Comparison of ENCODE assay signal across 8 cellular contexts in genomic region chr11:73376168-73376802, GRCh38. TPM values are rescaled to one million over a fixed set of nuclear protein-coding genes. Genes with fewer than 3 reads are reported as not detected.
DNase-seq lines count a peak whose midpoint lies in the region; ATAC-seq and TF ChIP-seq lines count a peak whose summit lies in the region.

RELT (plus strand) TSS chr11:73376399; CDS start chr11:73389137, 12,738 bp downstream.

- no peaks in the 10 kb centered on the region for H3K9me2 ChIP-seq in Karpas-422 (replicated peaks; ENCODE audit: insufficient read depth, low read length)

- H3K9ac ChIP-seq in Karpas-422 (ENCODE audit: low read length): peak within 1 kb of the TSS; percentile 98

- peak; percentile 75 for ATAC-seq in GM21825 (IDR thresholded peaks at IDR 0.05; ENCODE audit: unreplicated experiment)

- H3K9me3 ChIP-seq in Karpas-422 (ENCODE audit: low read length): no peaks in the 10 kb centered on the region

- H4K20me1 ChIP-seq in Karpas-422 (ENCODE audit: insufficient read depth, low read depth, low read length): peaks cover 39% of the 10 kb centered on the region

- H3K4me1 ChIP-seq in Karpas-422 (ENCODE audit: low read length): peaks cover 51% of the 10 kb centered on the region

- peak within 1 kb of the TSS; percentile 72 for H3K4me2 ChIP-seq in Karpas-422 (ENCODE audit: low read depth, low read length, poor library complexity, severe bottlenecking)

- H3K27ac ChIP-seq in Karpas-422 (ENCODE audit: low read length): peak within 1 kb of the TSS; percentile 97

- peak within 1 kb of the TSS; percentile 97 for H3K4me3 ChIP-seq in Karpas-422 (ENCODE audit: low read length)
- H3K4me3 ChIP-seq in fibroblast of pulmonary artery (replicated peaks; ENCODE audit: low read depth, low read length): peak within 1 kb of the TSS; percentile 64

- H3K4me3 Mint-ChIP-seq in activated T-helper 2 cell treated with anti-CD3 and anti-CD28 coated beads, Interferon-gamma antibody, Interleukin-2, Interleukin-4, amounts not matched to agents 10 μg/mL and 5 μg/mL and 100 μg/mL, durations not matched to agents 14 hours and 24 hours and 36 hours (ENCODE audit: low read depth): peak within 1 kb of the TSS; percentile 89
- peak within 1 kb of the TSS; percentile 84 to 85 (median 84) for H3K4me3 Mint-ChIP-seq in nephron
- H3K4me3 Mint-ChIP-seq in stimulated activated naive CD8-positive, alpha-beta T cell treated with anti-CD3 and anti-CD28 coated beads, Interleukin-15, Interleukin-2, amounts not matched to agents 100 ng/mL and 50 ng/mL, for 24 hours: peak within 1 kb of the TSS; percentile 100

- intact Hi-C loops in activated T-helper 2 cell treated with anti-CD3 and anti-CD28 coated beads, Interferon-gamma antibody, Interleukin-2, Interleukin-4, amounts not matched to agents 10 μg/mL and 5 μg/mL and 100 μg/mL, durations not matched to agents 14 hours and 24 hours and 36 hours (cut with micrococcal nuclease): loop anchor here (1.0 to 5.0 kb wide), 3 partner anchors 25 to 385 kb away; partner anchors contain the start of genes ARHGEF17 and RAB6A

- H3K79me2 ChIP-seq in Karpas-422 (ENCODE audit: low read length): peaks cover 50% of the 10 kb centered on the region

- no peaks in the 10 kb centered on the region for H3K36me3 ChIP-seq in Karpas-422 (ENCODE audit: insufficient read depth, low read length)

- peaks cover 35% of the 10 kb centered on the region for H3K4me1 Mint-ChIP-seq in activated T-helper 2 cell treated with anti-CD3 and anti-CD28 coated beads, Interferon-gamma antibody, Interleukin-2, Interleukin-4, amounts not matched to agents 10 μg/mL and 5 μg/mL and 100 μg/mL, durations not matched to agents 14 hours and 24 hours and 36 hours (ENCODE audit: low read depth)
- H3K4me1 Mint-ChIP-seq in nephron: peaks cover 20% of the 10 kb centered on the region
- peaks cover 59% of the 10 kb centered on the region for H3K4me1 Mint-ChIP-seq in stimulated activated naive CD8-positive, alpha-beta T cell treated with anti-CD3 and anti-CD28 coated beads, Interleukin-15, Interleukin-2, amounts not matched to agents 100 ng/mL and 50 ng/mL, for 24 hours (ENCODE audit: low read depth)

- peaks cover 13% of the 10 kb centered on the region for H3K36me3 Mint-ChIP-seq in activated T-helper 2 cell treated with anti-CD3 and anti-CD28 coated beads, Interferon-gamma antibody, Interleukin-2, Interleukin-4, amounts not matched to agents 10 μg/mL and 5 μg/mL and 100 μg/mL, durations not matched to agents 14 hours and 24 hours and 36 hours (ENCODE audit: low read depth)
- H3K36me3 Mint-ChIP-seq in nephron (ENCODE audit: low read depth): no peaks in the 10 kb centered on the region
- peaks cover 18% of the 10 kb centered on the region for H3K36me3 Mint-ChIP-seq in stimulated activated naive CD8-positive, alpha-beta T cell treated with anti-CD3 and anti-CD28 coated beads, Interleukin-15, Interleukin-2, amounts not matched to agents 100 ng/mL and 50 ng/mL, for 24 hours (ENCODE audit: low read depth)

- no peaks in the 10 kb centered on the region for H3K27me3 Mint-ChIP-seq in activated T-helper 2 cell treated with anti-CD3 and anti-CD28 coated beads, Interferon-gamma antibody, Interleukin-2, Interleukin-4, amounts not matched to agents 10 μg/mL and 5 μg/mL and 100 μg/mL, durations not matched to agents 14 hours and 24 hours and 36 hours (ENCODE audit: low read depth)
- H3K27me3 Mint-ChIP-seq in nephron (ENCODE audit: low read depth): peaks cover 12% of the 10 kb centered on the region
- no peaks in the 10 kb centered on the region for H3K27me3 Mint-ChIP-seq in stimulated activated naive CD8-positive, alpha-beta T cell treated with anti-CD3 and anti-CD28 coated beads, Interleukin-15, Interleukin-2, amounts not matched to agents 100 ng/mL and 50 ng/mL, for 24 hours

- no peaks in the 10 kb centered on the region for H3K27me3 ChIP-seq in Karpas-422 (ENCODE audit: low read length)

- H3K27ac Mint-ChIP-seq in activated T-helper 2 cell treated with anti-CD3 and anti-CD28 coated beads, Interferon-gamma antibody, Interleukin-2, Interleukin-4, amounts not matched to agents 10 μg/mL and 5 μg/mL and 100 μg/mL, durations not matched to agents 14 hours and 24 hours and 36 hours: peak within 1 kb of the TSS; percentile 90
- H3K27ac Mint-ChIP-seq in nephron: peak within 1 kb of the TSS; percentile 42 to 77 (median 55)
- H3K27ac Mint-ChIP-seq in stimulated activated naive CD8-positive, alpha-beta T cell treated with anti-CD3 and anti-CD28 coated beads, Interleukin-15, Interleukin-2, amounts not matched to agents 100 ng/mL and 50 ng/mL, for 24 hours: peak within 1 kb of the TSS; percentile 99

- DNase-seq in EL (peak; percentile 92), Karpas-422 (peak; percentile 98), RPMI8226 (peak; percentile 98), fibroblast of pulmonary artery (ENCODE audit: low read depth) (peak; percentile 93)
- peak; percentile 93 for DNase-seq in activated T-helper 2 cell treated with anti-CD3 and anti-CD28 coated beads, Interferon-gamma antibody, Interleukin-2, Interleukin-4, amounts not matched to agents 10 μg/mL and 5 μg/mL and 100 μg/mL, durations not matched to agents 14 hours and 24 hours and 36 hours (ENCODE audit: low spot score)

- no peaks in the 10 kb centered on the region for H3K9me3 Mint-ChIP-seq in activated T-helper 2 cell treated with anti-CD3 and anti-CD28 coated beads, Interferon-gamma antibody, Interleukin-2, Interleukin-4, amounts not matched to agents 10 μg/mL and 5 μg/mL and 100 μg/mL, durations not matched to agents 14 hours and 24 hours and 36 hours
- H3K9me3 Mint-ChIP-seq in nephron: no peaks in the 10 kb centered on the region
- H3K9me3 Mint-ChIP-seq in stimulated activated naive CD8-positive, alpha-beta T cell treated with anti-CD3 and anti-CD28 coated beads, Interleukin-15, Interleukin-2, amounts not matched to agents 100 ng/mL and 50 ng/mL, for 24 hours: no peaks in the 10 kb centered on the region

- H2AFZ ChIP-seq in Karpas-422 (ENCODE audit: low read length): peak within 1 kb of the TSS; percentile 98

- TF ChIP-seq CTCF in fibroblast of pulmonary artery (IDR thresholded peaks at IDR 0.05; ENCODE audit: low read length, missing control alignments) (peak; percentile 55), nephron (IDR thresholded peaks at IDR 0.05; ENCODE audit: unreplicated experiment in 3 of 3) (peak; percentile 93 to 97 (median 95))

RNA-seq across cellular contexts. Expression of gene RELT, which starts in this region (rescaled TPM):
- 21.7 and 54.2 TPM in 2 replicates for total RNA-seq in Karpas-422 (2014; rRNA removed; shearing (Covaris generic); ENCODE audit: low replicate concordance)
- 33.5 and 34.5 TPM in 2 replicates for total RNA-seq in activated T-helper 2 cell treated with anti-CD3 and anti-CD28 coated beads, Interferon-gamma antibody, Interleukin-2, Interleukin-4, amounts not matched to agents 10 μg/mL and 5 μg/mL and 100 μg/mL, durations not matched to agents 14 hours and 24 hours and 36 hours

Comparison
In these comparisons a context has a peak if more than half of its experiments do, and no peak if none do; other contexts are left out.
1. Peak in every context shown above with its lines: DNase-seq, ATAC-seq, H3K4me3 ChIP-seq and H3K27ac ChIP-seq.